Comparison of ENCODE assay signal across 11 cellular contexts in the genomic region with DNA sequence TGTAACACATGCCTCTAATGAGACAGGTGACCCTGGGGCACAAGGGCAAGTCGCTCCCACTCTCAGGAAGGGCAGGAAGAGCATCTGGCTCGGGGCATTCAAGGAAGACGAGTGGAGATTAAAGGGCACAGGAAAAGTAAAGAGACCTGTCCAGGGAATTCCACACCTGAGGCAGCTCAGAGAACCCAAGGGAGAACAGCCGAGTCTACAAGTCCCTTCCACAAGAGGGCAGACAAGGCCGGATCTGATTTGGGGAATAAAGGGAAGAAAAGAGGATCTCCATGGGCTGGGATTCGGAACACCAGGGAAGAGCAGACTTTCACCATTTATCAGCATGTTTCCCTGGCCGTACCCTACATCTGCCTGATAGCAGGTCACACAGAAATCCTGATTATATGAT. TPM values are rescaled to one million over a fixed set of nuclear protein-coding genes. Genes with fewer than 3 reads are reported as not detected.
DNase-seq lines count a peak whose midpoint lies in the region; ATAC-seq and TF ChIP-seq lines count a peak whose summit lies in the region.
"Had no signal": no experiment of that assay in that cellular context is flagged by ENCODE, and none has a peak within 500 bp of the region (broad histone marks: within the 10 kb centered on the region; RNA-seq: fewer than 3 reads in every experiment).

No MANE protein-coding gene starts in this region.

- peak; percentile 57 for DNase-seq in ELR (ENCODE audit: low read depth)
- peak; percentile 12 for DNase-seq in NCI-H460 (ENCODE audit: extremely low read depth, low read depth)
- DNase-seq in central memory CD8-positive, alpha-beta T cell (ENCODE audit: low spot score in 2 of 2) = no peak
- no peak for DNase-seq in osteoblast (ENCODE audit: insufficient read length, low spot score, missing footprints)
- no peak for DNase-seq in SHP77 treated with DMSO at 0.1 percent for 48 hours (lab: John Stamatoyannopoulos, UW)
- no peak for DNase-seq in COLO829 (ENCODE audit: low spot score)
- DNase-seq: NCI-H510A, stomach had no signal

- no peak overlapping the region for H3K4me2 ChIP-seq in osteoblast (ENCODE audit: insufficient read depth, low read length)

- H3K4me3 Mint-ChIP-seq in central memory CD8-positive, alpha-beta T cell = no peak overlapping the region

- H3K36me3 Mint-ChIP-seq in central memory CD8-positive, alpha-beta T cell (ENCODE audit: insufficient read depth) = peaks cover 71% of the 10 kb centered on the region

- H3K27me3 Mint-ChIP-seq in central memory CD8-positive, alpha-beta T cell = no peaks in the 10 kb centered on the region

- H3K4me1 Mint-ChIP-seq in central memory CD8-positive, alpha-beta T cell = peaks cover 31% of the 10 kb centered on the region

- TF ChIP-seq CTCF in osteoblast (IDR thresholded peaks at IDR 0.05; ENCODE audit: extremely low read depth, low read depth, low read length) = peak; percentile 46

- no peaks in the 10 kb centered on the region for H3K79me2 ChIP-seq in osteoblast (ENCODE audit: insufficient read depth, low read length)

- ATAC-seq in central memory CD8-positive, alpha-beta T cell (replicated peaks; ENCODE audit: extremely low read depth, poor library complexity, severe bottlenecking) = no peak
- no peak for ATAC-seq in GM19351 (IDR thresholded peaks at IDR 0.05; ENCODE audit: unreplicated experiment)
- no peak for ATAC-seq in GM18517 (IDR thresholded peaks at IDR 0.05; ENCODE audit: unreplicated experiment)

- no peaks in the 10 kb centered on the region for H3K27me3 ChIP-seq in osteoblast (ENCODE audit: insufficient read depth, low read length)
- H3K27me3 ChIP-seq: stomach had no signal

- no peaks in the 10 kb centered on the region for H3K9me3 Mint-ChIP-seq in central memory CD8-positive, alpha-beta T cell

- no peaks in the 10 kb centered on the region for H3K4me1 ChIP-seq in osteoblast (ENCODE audit: insufficient read depth, low read length)

- H3K36me3 ChIP-seq in osteoblast (ENCODE audit: insufficient read depth, low read length) = peaks cover 40% of the 10 kb centered on the region

- no peak overlapping the region for H3K27ac ChIP-seq in osteoblast (ENCODE audit: low read depth, low read length)
- H3K27ac ChIP-seq: stomach had no signal

- no peak overlapping the region for H2AFZ ChIP-seq in osteoblast (ENCODE audit: low read length)

- peaks cover 13% of the 10 kb centered on the region for H4K20me1 ChIP-seq in osteoblast (ENCODE audit: insufficient read depth, low read length)

- H3K27ac Mint-ChIP-seq in central memory CD8-positive, alpha-beta T cell (ENCODE audit: low read depth) = peak overlapping the region; percentile 61

- no peak overlapping the region for H3K4me3 ChIP-seq in osteoblast (ENCODE audit: insufficient read depth, low read length)
- H3K4me3 ChIP-seq: stomach had no signal

- H3K9me3 ChIP-seq in osteoblast (ENCODE audit: low read depth, low read length) = no peaks in the 10 kb centered on the region
- H3K9me3 ChIP-seq: stomach had no signal

RNA-seq across cellular contexts. Expression of gene GPX3, which starts 28.1 kb away (rescaled TPM):
- 47.7 and 48.8 TPM in 2 replicates for total RNA-seq in NCI-H460 (2014; rRNA removed; shearing (Covaris generic))
- polyA plus RNA-seq in NCI-H460 (2014; cell fraction: nucleus; rRNA removed) = 75.3 and 142 TPM in 2 replicates
- total RNA-seq in osteoblast = 8.8 and 9.8 TPM in 2 replicates
- total RNA-seq: T-helper 1 cell treated with Interleukin-12 subunit alpha and Interleukin-12 subunit beta and Interleukin-4 antibody, amounts not matched to agents 30 ng/mL and 1 ng/mL, for 36 hours had no signal

RNA-seq across cellular contexts. Expression of gene TNIP1, which starts 32.3 kb away (rescaled TPM):
- total RNA-seq in NCI-H460 (2014; rRNA removed; shearing (Covaris generic)) = 44.0 and 48.3 TPM in 2 replicates
- polyA plus RNA-seq in NCI-H460 (2014; cell fraction: nucleus; rRNA removed) = 37.1 and 37.9 TPM in 2 replicates
- total RNA-seq in osteoblast = 66.3 and 85.8 TPM in 2 replicates

Comparison
In these comparisons a context has a peak if more than half of its experiments do, and no peak if none do; other contexts are left out.
1. DNase-seq: peak in ELR (single experiment) and NCI-H460 (single experiment); none in central memory CD8-positive, alpha-beta T cell (0 of 2), osteoblast (single experiment), SHP77 treated with DMSO at 0.1 percent for 48 hours (single experiment) and COLO829 (single experiment).